Comparison of ENCODE assay signal across 12 cellular contexts in genomic region chr12:104467346-104467837, GRCh38. TPM values are rescaled to one million over a fixed set of nuclear protein-coding genes. Genes with fewer than 3 reads are reported as not detected.
A peak's percentile ranks its signal among the peaks of the same experiment; 100 is the strongest.
DNase-seq lines count a peak whose midpoint lies in the region; ATAC-seq, FAIRE-seq and TF ChIP-seq lines count a peak whose summit lies in the region.
"Had no signal": no experiment of that assay in that cellular context is flagged by ENCODE, and none has a peak within 500 bp of the region (broad histone marks: within the 10 kb centered on the region; RNA-seq: fewer than 3 reads in every experiment).

No MANE protein-coding gene starts in this region.

- H3K36me3 Mint-ChIP-seq in CD8-positive, alpha-beta T cell = peaks cover 7% of the 10 kb centered on the region
- H3K36me3 Mint-ChIP-seq in central memory CD8-positive, alpha-beta T cell (ENCODE audit: insufficient read depth) = peaks cover 7% of the 10 kb centered on the region

- no peak for DNase-seq in CD8-positive, alpha-beta T cell
- DNase-seq in GM19239 (ENCODE audit: insufficient read length, low spot score) (no peak), OCI-LY7 (ENCODE audit: low spot score) (no peak), midbrain (lab: John Stamatoyannopoulos, UW) (no peak), epidermal melanocyte (ENCODE audit: insufficient read length, low spot score) (no peak), AG08395 (ENCODE audit: low spot score) (no peak)
- no peak for DNase-seq in central memory CD8-positive, alpha-beta T cell (ENCODE audit: low spot score in 2 of 2)
- DNase-seq: heart right ventricle, NCI-H1105 treated with DMSO at 0.1 percent for 48 hours, NCI-H510A had no signal

- peak overlapping the region; percentile 80 for H3K27ac Mint-ChIP-seq in CD8-positive, alpha-beta T cell
- H3K27ac Mint-ChIP-seq in central memory CD8-positive, alpha-beta T cell (ENCODE audit: low read depth) = peak overlapping the region; percentile 82

- POLR2A ChIA-PET in CD8-positive, alpha-beta T cell (lab: Charles Lee) = interaction anchor here (0.8 to 1.1 kb wide), 2 partner anchors 13 to 101 kb away, joined by 3 read pairs; no protein-coding TSS in a partner anchor
- POLR2A ChIA-PET in OCI-LY7 (lab: Charles Lee) = interaction anchor here (0.6 to 0.8 kb wide), 3 partner anchors 102 to 276 kb away, joined by 3 to 9 read pairs (median 6); no protein-coding TSS in a partner anchor

- intact Hi-C loops in CD8-positive, alpha-beta T cell (cut with DNase I, micrococcal nuclease) = no loop called here
- intact Hi-C loops in OCI-LY7 (cut with micrococcal nuclease; ENCODE audit: unreplicated experiment) = no loop called here

- H3K4me1 ChIP-seq in CD8-positive, alpha-beta T cell (ENCODE audit: insufficient read depth, low read length) = peaks cover 76% of the 10 kb centered on the region
- H3K4me1 ChIP-seq in OCI-LY7 (ENCODE audit: insufficient read depth, low read length, poor library complexity, severe bottlenecking) = peaks cover 89% of the 10 kb centered on the region

- no peaks in the 10 kb centered on the region for H3K9me3 Mint-ChIP-seq in CD8-positive, alpha-beta T cell
- peaks cover 5% of the 10 kb centered on the region for H3K9me3 Mint-ChIP-seq in central memory CD8-positive, alpha-beta T cell

- no peaks in the 10 kb centered on the region for H3K27me3 ChIP-seq in CD8-positive, alpha-beta T cell (ENCODE audit: insufficient read depth, low read length)
- H3K27me3 ChIP-seq: heart right ventricle had no signal

- H3K4me2 ChIP-seq in OCI-LY7 (ENCODE audit: low read length) = peak overlapping the region; percentile 17

- peak; percentile 89 for FAIRE-seq in GM19239 (lab: Jason Lieb, UNC)

- H3K9me2 ChIP-seq in OCI-LY7 (ENCODE audit: insufficient read depth, low read length) = no peaks in the 10 kb centered on the region

- H3K36me3 ChIP-seq in CD8-positive, alpha-beta T cell (ENCODE audit: insufficient read depth, low read length) = no peaks in the 10 kb centered on the region
- peaks cover 16% of the 10 kb centered on the region for H3K36me3 ChIP-seq in OCI-LY7 (ENCODE audit: insufficient read depth, low read length)
- H3K36me3 ChIP-seq: heart right ventricle, thoracic aorta had no signal

- peak overlapping the region; percentile 67 for H3K4me3 Mint-ChIP-seq in CD8-positive, alpha-beta T cell
- H3K4me3 Mint-ChIP-seq in central memory CD8-positive, alpha-beta T cell = peak overlapping the region; percentile 62

- peaks cover 93% of the 10 kb centered on the region for H3K4me1 Mint-ChIP-seq in CD8-positive, alpha-beta T cell (ENCODE audit: low read depth)
- peaks cover 89% of the 10 kb centered on the region for H3K4me1 Mint-ChIP-seq in central memory CD8-positive, alpha-beta T cell

- no peaks in the 10 kb centered on the region for H4K20me1 ChIP-seq in OCI-LY7 (ENCODE audit: insufficient read depth, low read length)

- H3K27me3 Mint-ChIP-seq in CD8-positive, alpha-beta T cell (ENCODE audit: low read depth) = no peaks in the 10 kb centered on the region
- H3K27me3 Mint-ChIP-seq in central memory CD8-positive, alpha-beta T cell = no peaks in the 10 kb centered on the region

- no peaks in the 10 kb centered on the region for H3K9me3 ChIP-seq in CD8-positive, alpha-beta T cell (ENCODE audit: low read length)
- H3K9me3 ChIP-seq in OCI-LY7 (ENCODE audit: low read length) = peaks cover 9% of the 10 kb centered on the region; the same call in 1 of the 2 replicates
- H3K9me3 ChIP-seq: heart right ventricle, thoracic aorta had no signal

- no TSS peak for BruUV-seq in OCI-LY7 (replicated peaks; lab: Mats Ljungman, UMichigan)

- no peak overlapping the region for H3K27ac ChIP-seq in CD8-positive, alpha-beta T cell (ENCODE audit: low read depth, low read length)
- no peak overlapping the region for H3K27ac ChIP-seq in OCI-LY7 (ENCODE audit: low read depth, low read length, poor library complexity, severe bottlenecking)
- H3K27ac ChIP-seq: thoracic aorta had no signal

- ATAC-seq in CD8-positive, alpha-beta T cell = peak; percentile 32
- no peak for ATAC-seq in central memory CD8-positive, alpha-beta T cell (replicated peaks; ENCODE audit: extremely low read depth, poor library complexity, severe bottlenecking)
- ATAC-seq in GM21423 (IDR thresholded peaks at IDR 0.05; ENCODE audit: unreplicated experiment) = no peak
- ATAC-seq: heart right ventricle had no signal

- CTCF ChIA-PET in CD8-positive, alpha-beta T cell (lab: Charles Lee) = interaction anchor here (1.0 to 2.3 kb wide), 2 partner anchors 9 to 86 kb away, joined by 3 to 10 read pairs; no protein-coding TSS in a partner anchor
- CTCF ChIA-PET in OCI-LY7 (lab: Charles Lee; ENCODE audit: unreplicated experiment) = no interaction called here

- peaks cover 95% of the 10 kb centered on the region for H3K79me2 ChIP-seq in OCI-LY7 (ENCODE audit: insufficient read depth, low read depth, low read length)

- H2AFZ ChIP-seq in OCI-LY7 (ENCODE audit: low read length) = no peak overlapping the region

- no peak overlapping the region for H3K4me3 ChIP-seq in CD8-positive, alpha-beta T cell (ENCODE audit: low read depth, low read length)
- H3K4me3 ChIP-seq in OCI-LY7 (ENCODE audit: low read depth, low read length, poor library complexity, severe bottlenecking) = no peak overlapping the region
- H3K4me3 ChIP-seq: heart right ventricle, thoracic aorta had no signal

- no peak for TF ChIP-seq CTCF in CD8-positive, alpha-beta T cell (IDR thresholded peaks at IDR 0.05)
- TF ChIP-seq CTCF in OCI-LY7 (conservative IDR thresholded peaks at IDR 0.05; ENCODE audit: low read length) = no peak

RNA-seq across cellular contexts. Expression of gene CHST11, which starts 10.6 kb away (rescaled TPM):
- 10 to 100 TPM; 29.1 to 35.5 TPM for total RNA-seq in CD8-positive, alpha-beta T cell
- total RNA-seq in OCI-LY7 (2014; rRNA removed; shearing (Covaris generic)) = 35.8 and 41.6 TPM in 2 replicates
- total RNA-seq in OCI-LY7 (2022) = 15.2 and 16.8 TPM in 2 replicates
